ENCODE assay signal across 10 cellular contexts in genomic region chr2:176132397-176133086, GRCh38. TPM values are rescaled to one million over a fixed set of nuclear protein-coding genes. Genes with fewer than 3 reads are reported as not detected.
A peak's percentile ranks its signal among the peaks of the same experiment; 100 is the strongest.
DNase-seq lines count a peak whose midpoint lies in the region; ATAC-seq and TF ChIP-seq lines count a peak whose summit lies in the region.
"Had no signal": no experiment of that assay in that cellular context is flagged by ENCODE, and none has a peak within 500 bp of the region (broad histone marks: within the 10 kb centered on the region; RNA-seq: fewer than 3 reads in every experiment).

No MANE protein-coding gene starts in this region.

- DNase-seq in AG04450 (ENCODE audit: low read depth, low spot score) = no peak
- DNase-seq in astrocyte of the spinal cord (ENCODE audit: low read depth, low spot score) = peak; percentile 60
- no peak for DNase-seq in naive B cell
- no peak for DNase-seq in MV-4-11 (lab: John Stamatoyannopoulos, UW)
- no peak for DNase-seq in stimulated activated CD4-positive, alpha-beta T cell treated with anti-CD3 and anti-CD28 coated beads, Interleukin-4, amount 100 ng/mL, for 4 hours
- DNase-seq in NCI-H2081 treated with DMSO at 0.1 percent for 48 hours (lab: John Stamatoyannopoulos, UW) = no peak
- DNase-seq: cortex of kidney, mucosa of descending colon had no signal

- H3K9me3 ChIP-seq in AG04450 (ENCODE audit: control insufficient read depth, insufficient read depth, low read length) = peaks cover 8% of the 10 kb centered on the region; the same call in 1 of the 2 replicates
- H3K9me3 ChIP-seq: mucosa of descending colon had no signal

- CTCF ChIA-PET in AG04450 (lab: Charles Lee) = interaction anchor here (0.6 to 5.0 kb wide), 15 partner anchors 8 to 1017 kb away, joined by 3 to 33 read pairs (median 4); no protein-coding TSS in a partner anchor

- H3K9me3 Mint-ChIP-seq in IgD-negative memory B cell (peaks cover 0 to 9% (median 0%) of the 10 kb centered on the region in 3 donors), naive B cell (peaks cover 0 to 18% (median 12%) of the 10 kb centered on the region in 7 donors)

- no peak for TF ChIP-seq CTCF in AG04450 (IDR thresholded peaks at IDR 0.05; ENCODE audit: low read depth, low read length)
- TF ChIP-seq CTCF in astrocyte of the spinal cord (IDR thresholded peaks at IDR 0.05; ENCODE audit: low read depth, low read length) = no peak

- POLR2A ChIA-PET in AG04450 (lab: Yijun Ruan, JAX) = interaction anchor here (0.6 kb wide), 1 partner anchor 522 kb away, joined by 7 read pairs; no protein-coding TSS in a partner anchor

- peaks cover 87% of the 10 kb centered on the region for H3K27me3 ChIP-seq in AG04450 (ENCODE audit: control insufficient read depth, insufficient read depth, low read length)

- ATAC-seq in naive B cell (ENCODE audit: low read depth in 2 of 2) (no peak), GM18873 (IDR thresholded peaks at IDR 0.05; ENCODE audit: low FRiP score, unreplicated experiment) (no peak)
- ATAC-seq: mucosa of descending colon had no signal

- in situ Hi-C loops in astrocyte of the spinal cord (cut with HindIII; ENCODE audit: low sequenced_read_pairs) = no loop called here

- H3K27ac ChIP-seq in AG04450 (ENCODE audit: low read depth, low read length) = no peak overlapping the region

- H3K36me3 Mint-ChIP-seq in IgD-negative memory B cell (no peaks in the 10 kb centered on the region), naive B cell (peaks cover 4 to 12% of the 10 kb centered on the region in 2 donors)

- H3K4me3 Mint-ChIP-seq in IgD-negative memory B cell (peak overlapping the region; percentile 13 to 82 (median 74)), naive B cell (peak overlapping the region; percentile 9 to 88 (median 84))

- H3K4me3 ChIP-seq in AG04450 (ENCODE audit: low read depth, low read length) (peak overlapping the region; percentile 35), astrocyte of the spinal cord (ENCODE audit: low read depth, low read length) (peak overlapping the region; percentile 12)
- H3K4me3 ChIP-seq: mucosa of descending colon had no signal

- peaks cover 13 to 16% (median 16%) of the 10 kb centered on the region in 3 donors for H3K4me1 Mint-ChIP-seq in IgD-negative memory B cell
- peaks cover 36 to 44% (median 43%) of the 10 kb centered on the region in 3 donors for H3K4me1 Mint-ChIP-seq in naive B cell

- H3K27me3 Mint-ChIP-seq in IgD-negative memory B cell = peaks cover 76% of the 10 kb centered on the region
- H3K27me3 Mint-ChIP-seq in naive B cell = peaks cover 76 to 79% (median 77%) of the 10 kb centered on the region in 3 donors

- peak overlapping the region; percentile 64 to 97 (median 76) for H3K27ac Mint-ChIP-seq in IgD-negative memory B cell
- peak overlapping the region in 2 of 6 donors; percentile 88 to 93 for H3K27ac Mint-ChIP-seq in naive B cell

RNA-seq across cellular contexts. Expression of gene HOXD8, which starts 3.0 kb away (rescaled TPM):
- not detected in 2 replicates for polyA plus RNA-seq in AG04450 (2011; rRNA removed)
- not detected in 2 replicates for polyA minus RNA-seq in AG04450 (2011; rRNA and poly(A)+ RNA removed)
- polyA plus RNA-seq in IgD-negative memory B cell = not detected
- not detected for polyA plus RNA-seq in naive B cell (ENCODE audit: low read depth in 6 of 6)

RNA-seq across cellular contexts. Expression of gene HOXD9, which starts 10.0 kb away (rescaled TPM):
- polyA plus RNA-seq in AG04450 (2011; rRNA removed) (not detected in 2 replicates), IgD-negative memory B cell (not detected), naive B cell (ENCODE audit: low read depth in 6 of 6) (not detected)
- not detected in 2 replicates for polyA minus RNA-seq in AG04450 (2011; rRNA and poly(A)+ RNA removed)

RNA-seq across cellular contexts. Expression of gene HOXD10, which starts 16.0 kb away (rescaled TPM):
- not detected in 2 replicates for polyA plus RNA-seq in AG04450 (2011; rRNA removed)
- not detected in 2 replicates for polyA minus RNA-seq in AG04450 (2011; rRNA and poly(A)+ RNA removed)
- not detected for polyA plus RNA-seq in IgD-negative memory B cell
- not detected for polyA plus RNA-seq in naive B cell (ENCODE audit: low read depth in 6 of 6)

RNA-seq across cellular contexts. Expression of gene HOXD4, which starts 18.8 kb away (rescaled TPM):
- polyA plus RNA-seq in AG04450 (2011; rRNA removed) (not detected in 2 replicates), IgD-negative memory B cell (not detected), naive B cell (ENCODE audit: low read depth in 6 of 6) (not detected)
- not detected in 2 replicates for polyA minus RNA-seq in AG04450 (2011; rRNA and poly(A)+ RNA removed)

RNA-seq across cellular contexts. Expression of gene HOXD3, which starts 24.6 kb away (rescaled TPM):
- not detected in 2 replicates for polyA plus RNA-seq in AG04450 (2011; rRNA removed)
- not detected in 2 replicates for polyA minus RNA-seq in AG04450 (2011; rRNA and poly(A)+ RNA removed)
- polyA plus RNA-seq in IgD-negative memory B cell = not detected
- not detected for polyA plus RNA-seq in naive B cell (ENCODE audit: low read depth in 6 of 6)
